1 cellular context compared by ENCODE assay signal in the genomic region with DNA sequence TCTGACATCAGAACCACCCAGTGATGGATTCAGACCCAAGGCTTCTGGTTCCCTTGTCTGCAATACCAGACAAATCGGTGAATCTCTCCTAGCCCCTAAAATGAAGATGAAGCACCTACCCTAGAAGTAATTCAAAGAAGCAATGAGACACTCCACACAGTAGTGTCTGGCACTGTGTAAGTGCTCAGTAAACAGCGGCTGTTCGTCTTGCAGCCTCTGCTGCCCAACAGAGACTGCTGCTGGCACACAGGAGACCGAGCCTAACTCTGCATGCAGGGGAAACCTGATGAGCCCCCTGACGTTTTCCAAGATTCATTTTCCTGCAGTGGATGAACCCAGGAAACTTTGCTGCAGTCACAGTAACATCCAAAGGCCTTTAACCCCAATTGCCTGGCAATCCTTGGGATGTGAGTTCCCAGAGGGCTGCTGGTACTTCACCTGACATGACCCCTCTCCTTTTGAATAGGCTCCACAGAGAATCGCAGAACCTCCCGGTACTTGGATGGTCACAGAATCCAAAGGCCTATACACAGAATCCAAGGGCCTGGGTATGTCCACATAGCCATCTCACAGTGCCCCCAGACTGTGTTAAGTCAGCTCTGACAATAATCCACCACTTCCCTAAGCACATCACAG.
TF ChIP-seq lines count a peak whose summit lies in the region.

No MANE protein-coding gene starts in this region.

TF ChIP-seq in GM12878, 131 proteins besides CTCF, POLR2A, EP300 and RAD21:
- TF ChIP-seq RELA (IDR thresholded peaks at IDR 0.05; ENCODE audit: borderline replicate concordance, partially characterized antibody) (no peak), FOS (IDR thresholded peaks at IDR 0.05; ENCODE audit: borderline replicate concordance, extremely low read depth, insufficient read length) (no peak), YY1 (IDR thresholded peaks at IDR 0.05; ENCODE audit: low read depth, low read length) (no peak), WRNIP1 (IDR thresholded peaks at IDR 0.05; ENCODE audit: borderline replicate concordance, low read depth, low read length) (no peak), STAT1 (conservative IDR thresholded peaks at IDR 0.05) (no peak), YBX1 (IDR thresholded peaks at IDR 0.05) (no peak), TARDBP (IDR thresholded peaks at IDR 0.05; ENCODE audit: borderline replicate concordance) (no peak), TCF12 (IDR thresholded peaks at IDR 0.05; ENCODE audit: low read depth, low read length) (no peak)
- TF ChIP-seq, protein P1, sequence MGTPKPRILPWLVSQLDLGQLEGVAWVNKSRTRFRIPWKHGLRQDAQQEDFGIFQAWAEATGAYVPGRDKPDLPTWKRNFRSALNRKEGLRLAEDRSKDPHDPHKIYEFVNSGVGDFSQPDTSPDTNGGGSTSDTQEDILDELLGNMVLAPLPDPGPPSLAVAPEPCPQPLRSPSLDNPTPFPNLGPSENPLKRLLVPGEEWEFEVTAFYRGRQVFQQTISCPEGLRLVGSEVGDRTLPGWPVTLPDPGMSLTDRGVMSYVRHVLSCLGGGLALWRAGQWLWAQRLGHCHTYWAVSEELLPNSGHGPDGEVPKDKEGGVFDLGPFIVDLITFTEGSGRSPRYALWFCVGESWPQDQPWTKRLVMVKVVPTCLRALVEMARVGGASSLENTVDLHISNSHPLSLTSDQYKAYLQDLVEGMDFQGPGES (IDR thresholded peaks at IDR 0.05), result no peak
- TF ChIP-seq, protein P2, sequence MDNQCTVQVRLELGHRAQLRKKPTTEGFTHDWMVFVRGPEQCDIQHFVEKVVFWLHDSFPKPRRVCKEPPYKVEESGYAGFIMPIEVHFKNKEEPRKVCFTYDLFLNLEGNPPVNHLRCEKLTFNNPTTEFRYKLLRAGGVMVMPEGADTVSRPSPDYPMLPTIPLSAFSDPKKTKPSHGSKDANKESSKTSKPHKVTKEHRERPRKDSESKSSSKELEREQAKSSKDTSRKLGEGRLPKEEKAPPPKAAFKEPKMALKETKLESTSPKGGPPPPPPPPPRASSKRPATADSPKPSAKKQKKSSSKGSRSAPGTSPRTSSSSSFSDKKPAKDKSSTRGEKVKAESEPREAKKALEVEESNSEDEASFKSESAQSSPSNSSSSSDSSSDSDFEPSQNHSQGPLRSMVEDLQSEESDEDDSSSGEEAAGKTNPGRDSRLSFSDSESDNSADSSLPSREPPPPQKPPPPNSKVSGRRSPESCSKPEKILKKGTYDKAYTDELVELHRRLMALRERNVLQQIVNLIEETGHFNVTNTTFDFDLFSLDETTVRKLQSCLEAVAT (IDR thresholded peaks at IDR 0.05), result no peak
